ENCODE assay signal across 1 cellular context in genomic region chr20:45850238-45850637, GRCh38.
TF ChIP-seq lines count a peak whose summit lies in the region.

No MANE protein-coding gene starts in this region.

TF ChIP-seq in K562, 482 proteins besides CTCF, POLR2A, EP300 and RAD21:
- TF ChIP-seq CBX3 (IDR thresholded peaks at IDR 0.05; ENCODE audit: borderline replicate concordance in 1 of 2, low read length in 2 of 2) (peak in 1 of 2 experiments; percentile 77; a peak in 2 of 3 replicates), GATAD2B (IDR thresholded peaks at IDR 0.05; ENCODE audit: borderline replicate concordance) (no peak)
